In the genomic region with DNA sequence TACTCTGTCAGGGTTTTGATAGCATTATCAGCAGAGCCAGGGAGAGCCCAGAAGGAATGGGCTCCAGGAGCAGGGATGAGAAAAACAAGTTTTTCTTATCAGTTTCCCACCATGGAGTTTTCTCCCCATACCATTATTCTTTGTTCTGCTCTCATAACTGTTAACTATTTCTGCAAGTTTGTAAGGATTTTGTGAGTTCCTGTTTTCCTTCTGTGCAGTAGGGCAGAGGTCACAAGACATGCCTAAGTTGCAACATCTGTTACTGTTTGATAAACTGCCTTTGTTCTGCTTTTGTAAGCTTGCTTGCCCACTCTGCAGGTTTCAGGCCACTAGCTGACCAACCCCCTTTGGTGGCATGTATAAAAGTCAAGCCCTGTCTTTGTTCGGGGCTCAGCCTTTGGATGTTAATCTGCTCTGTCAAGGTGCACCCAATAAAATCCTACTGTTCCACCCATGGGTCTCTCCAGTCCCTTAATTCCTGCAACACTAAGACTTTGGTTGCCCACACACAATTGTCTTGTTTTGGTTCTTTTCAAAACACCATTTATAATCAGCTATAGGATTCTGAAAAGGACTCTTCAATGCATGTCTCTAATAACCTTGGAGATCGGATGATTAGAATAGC, we compare ENCODE assay signal across 18 cellular contexts.
"Had no signal": no experiment of that assay in that cellular context is flagged by ENCODE, and none has a peak within 500 bp of the region (broad histone marks: within the 10 kb centered on the region; RNA-seq: fewer than 3 reads in every experiment).

No MANE protein-coding gene starts in this region.

- H3K9ac ChIP-seq: neural progenitor cell had no signal

- H3K27me3 ChIP-seq: ascending aorta, breast epithelium, gastrocnemius medialis, heart left ventricle, neural progenitor cell, right lobe of liver, suprapubic skin had no signal

- H3K4me1 ChIP-seq: ascending aorta, breast epithelium, gastrocnemius medialis, heart left ventricle, lower lobe of right lung, neural progenitor cell, psoas muscle, right lobe of liver, suprapubic skin had no signal

- H3K27ac ChIP-seq: ascending aorta, breast epithelium, gastrocnemius medialis, heart left ventricle, lower lobe of right lung, neural progenitor cell, psoas muscle, right lobe of liver, suprapubic skin had no signal

- DNase-seq: activated CD4-positive, alpha-beta memory T cell treated with anti-CD3 and anti-CD28 coated beads, Interleukin-2, amount 10 ng/mL, durations not matched to agents 7 days and 5 days; activated CD4-positive, alpha-beta T cell treated with anti-CD3 and anti-CD28 coated beads for 36 hours; activated naive CD4-positive, alpha-beta T cell treated with anti-CD3 and anti-CD28 coated beads, Interleukin-2, amount 10 ng/mL, durations not matched to agents 7 days and 5 days; activated T-cell treated with anti-CD3 and anti-CD28 coated beads, Interleukin-2, amount 50 U/mL, for 24 hours; erythroblast; gastrocnemius medialis; heart left ventricle; left cardiac atrium; lower lobe of right lung; psoas muscle; right lobe of liver; stimulated activated CD4-positive, alpha-beta T cell treated with anti-CD3 and anti-CD28 coated beads, Interleukin-4, amount 100 ng/mL, for 4 hours; T-helper 9 cell had no signal

- H3K36me3 ChIP-seq: ascending aorta, breast epithelium, gastrocnemius medialis, heart left ventricle, lower lobe of right lung, neural progenitor cell, right lobe of liver, suprapubic skin had no signal

- H3K4me3 ChIP-seq: ascending aorta, breast epithelium, gastrocnemius medialis, heart left ventricle, lower lobe of right lung, neural progenitor cell, psoas muscle, right lobe of liver, smooth muscle cell, suprapubic skin had no signal

- H3K4me2 ChIP-seq: neural progenitor cell, smooth muscle cell had no signal

- H3K9me3 ChIP-seq: ascending aorta, gastrocnemius medialis, right lobe of liver had no signal
